8 cellular contexts compared by ENCODE assay signal in genomic region chr12:6199531-6200265, GRCh38. TPM values are rescaled to one million over a fixed set of nuclear protein-coding genes. Genes with fewer than 3 reads are reported as not detected.
A peak's percentile ranks its signal among the peaks of the same experiment; 100 is the strongest.
DNase-seq lines count a peak whose midpoint lies in the region; ATAC-seq and TF ChIP-seq lines count a peak whose summit lies in the region.

No MANE protein-coding gene starts in this region.

- H3K27ac ChIP-seq in SK-N-MC (no peak overlapping the region), parathyroid adenoma (peak overlapping the region; percentile 99)

- no peak for TF ChIP-seq CTCF in fibroblast of villous mesenchyme (IDR thresholded peaks at IDR 0.05; ENCODE audit: insufficient read depth, low read depth, low read length)
- TF ChIP-seq CTCF in parathyroid adenoma (IDR thresholded peaks at IDR 0.05) = no peak

- DNase-seq in HAP-1 (ENCODE audit: low spot score in 2 of 2) (peak in 1 of 2 experiments; percentile 34), SK-N-MC (ENCODE audit: low read depth, low spot score) (peak; percentile 3), fibroblast of villous mesenchyme (ENCODE audit: low read depth) (peak; percentile 74), GDM1 (lab: John Stamatoyannopoulos, UW) (no peak), activated gamma-delta T cell (lab: John Stamatoyannopoulos, UW) (no peak), medulla oblongata (ENCODE audit: extremely low spot score) (no peak)

- peak overlapping the region; percentile 60 for H3K9ac ChIP-seq in SK-N-MC (ENCODE audit: insufficient read length)
- H3K9ac ChIP-seq in parathyroid adenoma = peak overlapping the region; percentile 68

- in situ Hi-C loops in HAP-1 (cut with MboI; ENCODE audit: low sequenced_read_pairs) = loop anchor here (10.0 kb wide), 1 partner anchor 135 kb away; no protein-coding TSS in a partner anchor

- no peak for ATAC-seq in GM18511 (IDR thresholded peaks at IDR 0.05; ENCODE audit: unreplicated experiment)

- H3K36me3 ChIP-seq in HAP-1 (replicated peaks) (0 out of 2 replicates have a peak, but pooled peaks cover 4% of the 10 kb centered on the region), SK-N-MC (ENCODE audit: insufficient read depth, low read length) (no peaks in the 10 kb centered on the region), parathyroid adenoma (ENCODE audit: control insufficient read depth, insufficient read depth, low read length) (no peaks in the 10 kb centered on the region)

- H3K9me3 ChIP-seq in HAP-1 (no peaks in the 10 kb centered on the region), SK-N-MC (ENCODE audit: low read depth, low read length) (no peaks in the 10 kb centered on the region), parathyroid adenoma (ENCODE audit: control insufficient read depth, low read length) (no peaks in the 10 kb centered on the region)

- peak overlapping the region; percentile 73 for H3K4me2 ChIP-seq in parathyroid adenoma (ENCODE audit: low read length)

- H3K4me3 ChIP-seq in HAP-1 = peak overlapping the region; percentile 63
- H3K4me3 ChIP-seq in SK-N-MC = peak overlapping the region; percentile 88
- peak overlapping the region; percentile 67 for H3K4me3 ChIP-seq in fibroblast of villous mesenchyme (ENCODE audit: low read depth, low read length)
- H3K4me3 ChIP-seq in parathyroid adenoma (ENCODE audit: low read depth, low read length) = peak overlapping the region; percentile 57

- H3K4me1 ChIP-seq in HAP-1 (peaks cover 17% of the 10 kb centered on the region), parathyroid adenoma (peaks cover 44% of the 10 kb centered on the region)

- peaks cover 43% of the 10 kb centered on the region for H3K79me2 ChIP-seq in parathyroid adenoma

- peak overlapping the region; percentile 91 for H2AFZ ChIP-seq in parathyroid adenoma

- H3K27me3 ChIP-seq in HAP-1 (ENCODE audit: low read depth) (no peaks in the 10 kb centered on the region), parathyroid adenoma (ENCODE audit: control insufficient read depth, insufficient read depth, low read length) (no peaks in the 10 kb centered on the region)

RNA-seq across cellular contexts. Expression of gene CD9, which starts 0.5 kb away (rescaled TPM):
- 120 and 209 TPM in 2 replicates for total RNA-seq in fibroblast of villous mesenchyme

Comparison
In these comparisons a context has a peak if more than half of its experiments do, and no peak if none do; other contexts are left out.
1. DNase-seq: peak in SK-N-MC (single experiment) and fibroblast of villous mesenchyme (single experiment); none in GDM1 (single experiment), activated gamma-delta T cell (single experiment) and medulla oblongata (single experiment).
2. Peak in every context shown above with its lines, with median percentiles within 50 percentile points of each other: H3K4me3 ChIP-seq.